Comparison of ENCODE assay signal across 8 cellular contexts in the genomic region with DNA sequence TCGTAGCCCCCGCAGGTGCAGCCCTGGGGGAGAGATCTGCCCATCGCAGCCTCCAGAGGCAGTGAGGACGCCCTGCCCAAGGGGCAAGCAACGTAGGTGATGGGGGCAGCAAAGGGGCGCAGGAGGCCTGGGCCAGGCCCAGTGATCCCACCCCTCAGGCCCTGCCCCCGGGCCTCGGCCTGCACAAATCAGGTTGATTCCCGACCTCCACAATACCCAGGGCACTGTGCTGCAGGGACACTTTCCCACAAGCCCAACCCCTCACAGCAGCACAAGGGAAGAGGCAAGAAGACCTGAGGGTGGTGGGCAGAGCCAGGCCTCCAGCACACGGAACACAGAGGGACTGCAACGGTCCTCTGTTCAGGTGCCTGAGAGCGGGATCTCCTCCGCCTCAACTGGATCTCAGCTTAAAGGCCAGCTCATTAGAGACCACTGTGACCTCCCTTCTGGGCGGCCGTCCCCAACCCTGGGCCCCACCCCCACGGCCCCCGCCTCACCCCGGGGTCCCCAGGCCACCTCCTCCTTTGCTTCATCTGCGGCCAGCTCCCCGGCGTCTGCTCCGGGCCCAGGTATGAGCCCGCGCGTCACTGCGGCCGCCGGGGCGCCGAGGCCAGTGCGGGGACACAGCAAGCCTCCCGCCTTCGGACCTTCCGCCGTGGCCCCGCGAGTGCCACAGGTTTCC.
DNase-seq lines count a peak whose midpoint lies in the region; ATAC-seq lines count a peak whose summit lies in the region.

No MANE protein-coding gene starts in this region.

- no peaks in the 10 kb centered on the region for H3K9me3 Mint-ChIP-seq in stimulated activated naive CD8-positive, alpha-beta T cell treated with anti-CD3 and anti-CD28 coated beads, Interleukin-15, amount 100 ng/mL, for 72 hours

- H3K27ac ChIP-seq in iPS-20b (ENCODE audit: low read length): no peak overlapping the region

- no peaks in the 10 kb centered on the region for H3K27me3 ChIP-seq in adipocyte (replicated peaks; ENCODE audit: control insufficient read depth, insufficient read depth, low read length)
- H3K27me3 ChIP-seq in iPS-20b (ENCODE audit: insufficient read depth, low read length): peaks cover 36% of the 10 kb centered on the region

- H3K4me3 ChIP-seq in adipocyte (ENCODE audit: low read length): peak overlapping the region; percentile 89
- peak overlapping the region; percentile 92 for H3K4me3 ChIP-seq in iPS-20b (ENCODE audit: low read length)

- H3K4me1 Mint-ChIP-seq in stimulated activated naive CD8-positive, alpha-beta T cell treated with anti-CD3 and anti-CD28 coated beads, Interleukin-15, amount 100 ng/mL, for 72 hours: peaks cover 76% of the 10 kb centered on the region

- H3K27me3 Mint-ChIP-seq in stimulated activated naive CD8-positive, alpha-beta T cell treated with anti-CD3 and anti-CD28 coated beads, Interleukin-15, amount 100 ng/mL, for 72 hours: no peaks in the 10 kb centered on the region

- H3K9me3 ChIP-seq in adipocyte (ENCODE audit: control insufficient read depth, low read length): no peaks in the 10 kb centered on the region
- no peaks in the 10 kb centered on the region for H3K9me3 ChIP-seq in iPS-20b (ENCODE audit: insufficient read depth, low read depth, low read length)

- H3K4me3 Mint-ChIP-seq in stimulated activated naive CD8-positive, alpha-beta T cell treated with anti-CD3 and anti-CD28 coated beads, Interleukin-15, amount 100 ng/mL, for 72 hours: peak overlapping the region; percentile 92

- peak overlapping the region; percentile 97 for H3K9ac ChIP-seq in adipocyte (ENCODE audit: low read length)
- peak overlapping the region; percentile 75; the same call in 1 of the 2 replicates for H3K9ac ChIP-seq in iPS-20b (ENCODE audit: low read depth, low read length)

- ATAC-seq in GM21515 (IDR thresholded peaks at IDR 0.05; ENCODE audit: unreplicated experiment): peak; percentile 30
- peak; percentile 42 for ATAC-seq in stimulated activated naive CD8-positive, alpha-beta T cell treated with anti-CD3 and anti-CD28 coated beads, Interleukin-15, amount 100 ng/mL, for 72 hours

- H3K4me1 ChIP-seq in adipocyte (ENCODE audit: control insufficient read depth, insufficient read depth, low read length) (peaks cover 30% of the 10 kb centered on the region), iPS-20b (ENCODE audit: insufficient read depth, low read length) (peaks cover 22% of the 10 kb centered on the region)

- H3K36me3 ChIP-seq in adipocyte (ENCODE audit: control insufficient read depth, insufficient read depth, low read length, severe bottlenecking) (no peaks in the 10 kb centered on the region), iPS-20b (ENCODE audit: insufficient read depth, low read depth, low read length) (peaks cover 9% of the 10 kb centered on the region; the same call in 1 of the 2 replicates)

- H3K27ac Mint-ChIP-seq in stimulated activated naive CD8-positive, alpha-beta T cell treated with anti-CD3 and anti-CD28 coated beads, Interleukin-15, amount 100 ng/mL, for 72 hours: peak overlapping the region; percentile 90 to 93

- peak; percentile 33 for DNase-seq in GM03348 (ENCODE audit: low spot score)
- peak; percentile 65 for DNase-seq in HuH-7.5 (ENCODE audit: low spot score)
- peak; percentile 50 for DNase-seq in adipocyte (ENCODE audit: low read depth)
- DNase-seq in stimulated activated naive CD8-positive, alpha-beta T cell treated with anti-CD3 and anti-CD28 coated beads, Interleukin-15, amount 100 ng/mL, for 72 hours: no peak
- DNase-seq in foreskin melanocyte: no peak
- no peak for DNase-seq in Ammon's horn (ENCODE audit: low spot score)

Comparison
In these comparisons a context has a peak if more than half of its experiments do, and no peak if none do; other contexts are left out.
1. DNase-seq: peak in GM03348 (single experiment), HuH-7.5 (single experiment) and adipocyte (single experiment); none in stimulated activated naive CD8-positive, alpha-beta T cell treated with anti-CD3 and anti-CD28 coated beads, Interleukin-15, amount 100 ng/mL, for 72 hours (0 of 2), foreskin melanocyte (single experiment) and Ammon's horn (single experiment).